In the genomic region with DNA sequence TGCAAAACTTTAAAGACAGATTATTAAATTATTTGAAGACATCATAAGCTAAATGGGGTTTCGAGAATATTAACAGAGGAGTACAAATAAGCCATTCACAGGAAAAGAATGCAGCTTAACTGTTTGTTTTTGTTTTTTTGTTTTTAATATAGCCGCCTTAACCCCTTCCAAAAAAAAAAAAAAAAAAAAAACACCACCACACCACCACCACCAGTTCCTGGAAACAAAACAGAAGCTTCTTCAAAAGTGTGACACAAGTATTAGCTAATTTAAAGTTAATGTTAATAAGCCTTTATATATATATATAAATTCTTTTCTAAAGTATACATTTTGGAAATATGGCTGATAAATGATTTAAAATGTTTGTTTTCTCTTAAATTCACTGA, we compare ENCODE assay signal across 8 cellular contexts. TPM values are rescaled to one million over a fixed set of nuclear protein-coding genes. Genes with fewer than 3 reads are reported as not detected.
DNase-seq lines count a peak whose midpoint lies in the region.

No MANE protein-coding gene starts in this region.

- H3K9me3 ChIP-seq in iPS-20b (ENCODE audit: insufficient read depth, low read depth, low read length), result no peaks in the 10 kb centered on the region
- H3K9me3 ChIP-seq in stomach smooth muscle (ENCODE audit: control insufficient read depth in 2 of 2, low read length in 2 of 2), result no peaks in the 10 kb centered on the region

- peaks cover 28% of the 10 kb centered on the region for H3K4me1 Mint-ChIP-seq in T-helper 1 cell treated with Interleukin-12 subunit alpha and Interleukin-12 subunit beta and Interleukin-4 antibody, amounts not matched to agents 30 μg/mL and 1 μg/mL, for 36 hours (ENCODE audit: low read depth)
- H3K4me1 Mint-ChIP-seq in activated T-helper 1 cell treated with anti-CD3 and anti-CD28 coated beads, Interleukin-12 subunit alpha, Interleukin-12 subunit beta, Interleukin-2, Interleukin-4 antibody, amounts not matched to agents 30 ng/mL and 10 ng/mL and 1 ng/mL, durations not matched to agents 14 hours and 24 hours and 36 hours (ENCODE audit: low read depth), result peaks cover 39% of the 10 kb centered on the region

- H3K36me3 ChIP-seq in iPS-20b (ENCODE audit: insufficient read depth, low read depth, low read length) (peaks cover 21% of the 10 kb centered on the region), stomach smooth muscle (ENCODE audit: control insufficient read depth in 2 of 2, insufficient read depth in 2 of 2, low read length in 2 of 2) (no peaks in the 10 kb centered on the region)

- peaks cover 4% of the 10 kb centered on the region for H3K27me3 Mint-ChIP-seq in T-helper 1 cell treated with Interleukin-12 subunit alpha and Interleukin-12 subunit beta and Interleukin-4 antibody, amounts not matched to agents 30 μg/mL and 1 μg/mL, for 36 hours (ENCODE audit: low read depth)
- peaks cover 4% of the 10 kb centered on the region for H3K27me3 Mint-ChIP-seq in activated T-helper 1 cell treated with anti-CD3 and anti-CD28 coated beads, Interleukin-12 subunit alpha, Interleukin-12 subunit beta, Interleukin-2, Interleukin-4 antibody, amounts not matched to agents 30 ng/mL and 10 ng/mL and 1 ng/mL, durations not matched to agents 14 hours and 24 hours and 36 hours (ENCODE audit: insufficient read depth)

- intact Hi-C loops in activated T-helper 1 cell treated with anti-CD3 and anti-CD28 coated beads, Interleukin-12 subunit alpha, Interleukin-12 subunit beta, Interleukin-2, Interleukin-4 antibody, amounts not matched to agents 30 ng/mL and 10 ng/mL and 1 ng/mL, durations not matched to agents 14 hours and 24 hours and 36 hours (cut with micrococcal nuclease), result no loop called here

- H3K9ac ChIP-seq in iPS-20b (ENCODE audit: low read depth, low read length), result peak overlapping the region; percentile 92; the same call in 1 of the 2 replicates
- H3K9ac ChIP-seq in stomach smooth muscle (ENCODE audit: low read length in 2 of 2), result peak overlapping the region in 1 of 2 donors; percentile 68

- DNase-seq in T-helper 1 cell (no peak), NAMALWA (ENCODE audit: low spot score) (no peak), GF-D8 (lab: John Stamatoyannopoulos, UW) (no peak)
- DNase-seq in activated T-helper 1 cell treated with anti-CD3 and anti-CD28 coated beads, Interleukin-12 subunit alpha, Interleukin-12 subunit beta, Interleukin-2, Interleukin-4 antibody, amounts not matched to agents 30 ng/mL and 10 ng/mL and 1 ng/mL, durations not matched to agents 14 hours and 24 hours and 36 hours (ENCODE audit: low spot score), result no peak
- DNase-seq in effector CD8-positive, alpha-beta T cell (lab: John Stamatoyannopoulos, UW), result no peak

- H3K4me3 ChIP-seq in iPS-20b (ENCODE audit: low read length), result peak overlapping the region; percentile 97
- H3K4me3 ChIP-seq in stomach smooth muscle (ENCODE audit: low read length in 2 of 2), result peak overlapping the region; percentile 63 to 82

- H3K27ac ChIP-seq in iPS-20b (ENCODE audit: low read length) (no peak overlapping the region), stomach smooth muscle (ENCODE audit: low read length) (no peak overlapping the region)

- H3K27me3 ChIP-seq in iPS-20b (ENCODE audit: insufficient read depth, low read length), result no peaks in the 10 kb centered on the region
- no peaks in the 10 kb centered on the region for H3K27me3 ChIP-seq in stomach smooth muscle (ENCODE audit: control insufficient read depth in 1 of 2, insufficient read depth in 2 of 2, low read length in 2 of 2)

- H3K27ac Mint-ChIP-seq in T-helper 1 cell treated with Interleukin-12 subunit alpha and Interleukin-12 subunit beta and Interleukin-4 antibody, amounts not matched to agents 30 μg/mL and 1 μg/mL, for 36 hours, result peak overlapping the region; percentile 87
- H3K27ac Mint-ChIP-seq in activated T-helper 1 cell treated with anti-CD3 and anti-CD28 coated beads, Interleukin-12 subunit alpha, Interleukin-12 subunit beta, Interleukin-2, Interleukin-4 antibody, amounts not matched to agents 30 ng/mL and 10 ng/mL and 1 ng/mL, durations not matched to agents 14 hours and 24 hours and 36 hours, result peak overlapping the region; percentile 88

- peak overlapping the region; percentile 92 for H3K4me3 Mint-ChIP-seq in T-helper 1 cell treated with Interleukin-12 subunit alpha and Interleukin-12 subunit beta and Interleukin-4 antibody, amounts not matched to agents 30 μg/mL and 1 μg/mL, for 36 hours
- peak overlapping the region; percentile 93 for H3K4me3 Mint-ChIP-seq in activated T-helper 1 cell treated with anti-CD3 and anti-CD28 coated beads, Interleukin-12 subunit alpha, Interleukin-12 subunit beta, Interleukin-2, Interleukin-4 antibody, amounts not matched to agents 30 ng/mL and 10 ng/mL and 1 ng/mL, durations not matched to agents 14 hours and 24 hours and 36 hours

- H3K4me1 ChIP-seq in iPS-20b (ENCODE audit: insufficient read depth, low read length), result peaks cover 5% of the 10 kb centered on the region; the same call in 1 of the 2 replicates
- peaks cover 4% of the 10 kb centered on the region for H3K4me1 ChIP-seq in stomach smooth muscle (ENCODE audit: control insufficient read depth, insufficient read depth, low read length)

- H3K36me3 Mint-ChIP-seq in T-helper 1 cell treated with Interleukin-12 subunit alpha and Interleukin-12 subunit beta and Interleukin-4 antibody, amounts not matched to agents 30 μg/mL and 1 μg/mL, for 36 hours (ENCODE audit: low read depth), result peaks cover 8% of the 10 kb centered on the region
- peaks cover 6% of the 10 kb centered on the region for H3K36me3 Mint-ChIP-seq in activated T-helper 1 cell treated with anti-CD3 and anti-CD28 coated beads, Interleukin-12 subunit alpha, Interleukin-12 subunit beta, Interleukin-2, Interleukin-4 antibody, amounts not matched to agents 30 ng/mL and 10 ng/mL and 1 ng/mL, durations not matched to agents 14 hours and 24 hours and 36 hours (ENCODE audit: low read depth)

- no peaks in the 10 kb centered on the region for H3K9me3 Mint-ChIP-seq in T-helper 1 cell treated with Interleukin-12 subunit alpha and Interleukin-12 subunit beta and Interleukin-4 antibody, amounts not matched to agents 30 μg/mL and 1 μg/mL, for 36 hours
- H3K9me3 Mint-ChIP-seq in activated T-helper 1 cell treated with anti-CD3 and anti-CD28 coated beads, Interleukin-12 subunit alpha, Interleukin-12 subunit beta, Interleukin-2, Interleukin-4 antibody, amounts not matched to agents 30 ng/mL and 10 ng/mL and 1 ng/mL, durations not matched to agents 14 hours and 24 hours and 36 hours, result no peaks in the 10 kb centered on the region

RNA-seq across cellular contexts. Expression of a gene that starts 1.3 kb away (rescaled TPM):
- total RNA-seq in activated T-helper 1 cell treated with anti-CD3 and anti-CD28 coated beads, Interleukin-12 subunit alpha, Interleukin-12 subunit beta, Interleukin-2, Interleukin-4 antibody, amounts not matched to agents 30 ng/mL and 10 ng/mL and 1 ng/mL, durations not matched to agents 14 hours and 24 hours and 36 hours, result 21.3 and 22.1 TPM in 2 replicates
